Comparison of ENCODE assay signal across 24 cellular contexts in genomic region chr9:95272830-95273229, GRCh38. TPM values are rescaled to one million over a fixed set of nuclear protein-coding genes. Genes with fewer than 3 reads are reported as not detected.
DNase-seq lines count a peak whose midpoint lies in the region; ATAC-seq and TF ChIP-seq lines count a peak whose summit lies in the region.
"Had no signal": no experiment of that assay in that cellular context is flagged by ENCODE, and none has a peak within 500 bp of the region (broad histone marks: within the 10 kb centered on the region; RNA-seq: fewer than 3 reads in every experiment).

No MANE protein-coding gene starts in this region.

- no peak overlapping the region for H2AFZ ChIP-seq in mesenchymal stem cell (ENCODE audit: low read depth, low read length)

- H3K27me3 Mint-ChIP-seq in CD14-positive monocyte (ENCODE audit: low read depth in 3 of 3), result no peaks in the 10 kb centered on the region
- no peaks in the 10 kb centered on the region for H3K27me3 Mint-ChIP-seq in stimulated activated naive CD8-positive, alpha-beta T cell treated with anti-CD3 and anti-CD28 coated beads, Interleukin-15, amount 100 ng/mL, for 72 hours
- H3K27me3 Mint-ChIP-seq: B cell; CD4-positive, alpha-beta memory T cell; CD4-positive, CD25-positive, alpha-beta regulatory T cell had no signal

- no peak overlapping the region for H4K8ac ChIP-seq in mesenchymal stem cell (ENCODE audit: low read length)

- H3K27ac Mint-ChIP-seq in CD14-positive monocyte, result peak overlapping the region in 4 of 7 donors; percentile 31 to 80 (median 59)
- H3K27ac Mint-ChIP-seq in stimulated activated naive CD8-positive, alpha-beta T cell treated with anti-CD3 and anti-CD28 coated beads, Interleukin-15, amount 100 ng/mL, for 72 hours, result no peak overlapping the region
- H3K27ac Mint-ChIP-seq: CD4-positive, alpha-beta memory T cell had no signal

- no peak overlapping the region for H2BK5ac ChIP-seq in mesenchymal stem cell (ENCODE audit: low read depth, low read length, poor library complexity, severe bottlenecking)

- H3K9me3 ChIP-seq in HEK293 (ENCODE audit: control insufficient read depth, insufficient read depth, low read depth, low read length), result no peaks in the 10 kb centered on the region
- H3K9me3 ChIP-seq in mesenchymal stem cell (ENCODE audit: control insufficient read depth, low read length), result no peaks in the 10 kb centered on the region
- H3K9me3 ChIP-seq: A549 had no signal

- H3K27ac ChIP-seq in HEK293 (ENCODE audit: extremely low read depth, low read depth, low read length) (no peak overlapping the region), mesenchymal stem cell (ENCODE audit: low read length, poor library complexity, severe bottlenecking) (no peak overlapping the region)
- H3K27ac ChIP-seq: 22Rv1, A549, C4-2B had no signal

- POLR2A ChIA-PET in HEK293 (lab: Yijun Ruan, JAX), result no interaction called here

- no peak overlapping the region for H3K4me3 ChIP-seq in HEK293 (ENCODE audit: low read depth, low read length)
- no peak overlapping the region for H3K4me3 ChIP-seq in mesenchymal stem cell (ENCODE audit: insufficient read depth in 1 of 2, low read depth in 1 of 2, low read length in 2 of 2)
- H3K4me3 ChIP-seq: A549; BLaER1 treated with 17β-estradiol and CSF1 and Interleukin-3, amounts not matched to agents 10 nM and 100 nM; GM12878 had no signal

- peaks cover 28% of the 10 kb centered on the region for H3K79me1 ChIP-seq in mesenchymal stem cell (replicated peaks; ENCODE audit: low read length, poor library complexity, severe bottlenecking)

- H3K36me3 ChIP-seq in HEK293 (ENCODE audit: control insufficient read depth in 2 of 2, insufficient read depth in 1 of 2, low read length in 2 of 2), result no peaks in the 10 kb centered on the region
- no peaks in the 10 kb centered on the region for H3K36me3 ChIP-seq in mesenchymal stem cell (ENCODE audit: control insufficient read depth in 1 of 2, insufficient read depth in 2 of 2, low read depth in 1 of 2, low read length in 2 of 2)

- no peak for ATAC-seq in stimulated activated naive CD8-positive, alpha-beta T cell treated with anti-CD3 and anti-CD28 coated beads, Interleukin-15, amount 100 ng/mL, for 72 hours
- no peak for ATAC-seq in HG03095 (IDR thresholded peaks at IDR 0.05; ENCODE audit: unreplicated experiment)
- ATAC-seq: A549 had no signal

- H3K27me3 ChIP-seq in mesenchymal stem cell (ENCODE audit: control insufficient read depth in 1 of 2, insufficient read depth in 1 of 2, low read length in 2 of 2), result no peaks in the 10 kb centered on the region
- H3K27me3 ChIP-seq: BLaER1 treated with 17β-estradiol and CSF1 and Interleukin-3, amounts not matched to agents 10 nM and 100 nM had no signal

- H2AK5ac ChIP-seq in mesenchymal stem cell (ENCODE audit: low read length, severe bottlenecking), result no peak overlapping the region

- no peak overlapping the region for H2BK15ac ChIP-seq in mesenchymal stem cell (ENCODE audit: low read depth, poor library complexity, severe bottlenecking)

- no peak for DNase-seq in CD14-positive monocyte (ENCODE audit: low spot score)
- DNase-seq in mesenchymal stem cell, result no peak
- no peak for DNase-seq in stimulated activated CD4-positive, alpha-beta T cell treated with anti-CD3 and anti-CD28 coated beads, Interleukin-1b, Interleukin-23, amount 100 ng/mL, for 48 hours
- no peak for DNase-seq in stimulated activated naive CD8-positive, alpha-beta T cell treated with anti-CD3 and anti-CD28 coated beads, Interleukin-15, amount 100 ng/mL, for 72 hours
- DNase-seq: AML-193; CD4-positive, alpha-beta memory T cell; CD4-positive, CD25-positive, alpha-beta regulatory T cell; CD8-positive, alpha-beta memory T cell; COR-L47; DMS 273 treated with DMSO at 0.1 percent for 48 hours; DMS153; DMS53; DMS79; DND-41; EL; GDM1 had no signal

- H3K4me3 Mint-ChIP-seq in CD14-positive monocyte, result no peak overlapping the region
- no peak overlapping the region for H3K4me3 Mint-ChIP-seq in stimulated activated naive CD8-positive, alpha-beta T cell treated with anti-CD3 and anti-CD28 coated beads, Interleukin-15, amount 100 ng/mL, for 72 hours
- H3K4me3 Mint-ChIP-seq: CD4-positive, alpha-beta memory T cell; CD4-positive, CD25-positive, alpha-beta regulatory T cell; CD8-positive, alpha-beta memory T cell had no signal

- H3K9ac ChIP-seq in mesenchymal stem cell (ENCODE audit: low read length), result no peak overlapping the region

- WGBS in mesenchymal stem cell, result 88% methylated on average over 3 of the region's 8 CpGs

- H4K91ac ChIP-seq in mesenchymal stem cell (ENCODE audit: low read length), result no peak overlapping the region

- H3K14ac ChIP-seq in mesenchymal stem cell (ENCODE audit: low read length in 2 of 2), result no peak overlapping the region

- CTCF ChIA-PET in HEK293 (lab: Yijun Ruan, JAX), result interaction anchor here (0.8 to 1.2 kb wide), 3 partner anchors 9 to 942 kb away, joined by 3 to 4 read pairs (median 3); no protein-coding TSS in a partner anchor

- H3K4ac ChIP-seq in mesenchymal stem cell (ENCODE audit: low read depth in 1 of 2, low read length in 2 of 2), result no peak overlapping the region

- TF ChIP-seq CTCF in CD14-positive monocyte (IDR thresholded peaks at IDR 0.05) (no peak), HEK293 (tag by site-specific recombination; IDR thresholded peaks at IDR 0.05) (no peak)

- intact Hi-C loops in CD14-positive monocyte (cut with micrococcal nuclease), result no loop called here

- H2BK12ac ChIP-seq in mesenchymal stem cell (ENCODE audit: low read length in 2 of 2), result no peak overlapping the region

- H3K4me1 Mint-ChIP-seq in CD14-positive monocyte, result peaks cover 16% of the 10 kb centered on the region
- H3K4me1 Mint-ChIP-seq in stimulated activated naive CD8-positive, alpha-beta T cell treated with anti-CD3 and anti-CD28 coated beads, Interleukin-15, amount 100 ng/mL, for 72 hours, result peaks cover 35% of the 10 kb centered on the region

- H3K4me2 ChIP-seq in mesenchymal stem cell (ENCODE audit: low read length, poor library complexity, severe bottlenecking), result no peak overlapping the region
- H3K4me2 ChIP-seq: A549 had no signal

- peak overlapping the region; percentile 8 for H2BK120ac ChIP-seq in mesenchymal stem cell (ENCODE audit: low read depth, low read length)

- peaks cover 0 to 3% of the 10 kb centered on the region in 2 donors for H3K36me3 Mint-ChIP-seq in CD14-positive monocyte

- H3K9me3 Mint-ChIP-seq in CD14-positive monocyte, result peaks cover 0 to 5% (median 0%) of the 10 kb centered on the region in 7 donors
- H3K9me3 Mint-ChIP-seq in stimulated activated naive CD8-positive, alpha-beta T cell treated with anti-CD3 and anti-CD28 coated beads, Interleukin-15, amount 100 ng/mL, for 72 hours, result no peaks in the 10 kb centered on the region
- H3K9me3 Mint-ChIP-seq: CD8-positive, alpha-beta memory T cell had no signal

- H3K18ac ChIP-seq in mesenchymal stem cell (ENCODE audit: low read depth in 1 of 2, low read length in 2 of 2), result no peak overlapping the region

- H3K4me1 ChIP-seq in HEK293 (ENCODE audit: control insufficient read depth, insufficient read depth, low read length) (no peaks in the 10 kb centered on the region), mesenchymal stem cell (ENCODE audit: control insufficient read depth, insufficient read depth, low read depth, low read length) (peaks cover 12% of the 10 kb centered on the region)

- H3K23ac ChIP-seq in mesenchymal stem cell (ENCODE audit: low read length in 2 of 2), result no peak overlapping the region

TF ChIP-seq in HEK293, 187 proteins besides CTCF, POLR2A, EP300 and RAD21:
- TF ChIP-seq ZNF157 (tag by site-specific recombination; IDR thresholded peaks at IDR 0.05) (no peak), ZNF677 (tag by site-specific recombination; IDR thresholded peaks at IDR 0.05) (peak; percentile 92)
TF ChIP-seq in HEK293: peak in this region for 1.

RNA-seq across cellular contexts. Expression of gene FANCC, which starts 44.7 kb away (rescaled TPM):
- 1 to 10 TPM; 1.2 to 2.2 TPM for polyA plus RNA-seq in CD14-positive monocyte
- 4.8 TPM for polyA plus RNA-seq in mesenchymal stem cell (2013, experiment 1 of 2)
- polyA plus RNA-seq in mesenchymal stem cell (2013, experiment 2 of 2), result 4.6 TPM

Comparison
In these comparisons a context has a peak if more than half of its experiments do, and no peak if none do; other contexts are left out.
1. H3K27ac Mint-ChIP-seq: peak in CD14-positive monocyte (4 of 7); none in stimulated activated naive CD8-positive, alpha-beta T cell treated with anti-CD3 and anti-CD28 coated beads, Interleukin-15, amount 100 ng/mL, for 72 hours (0 of 2).